Comparison of ENCODE assay signal across 12 cellular contexts in genomic region chr15:62950455-62950854, GRCh38.
"Had no signal": no experiment of that assay in that cellular context is flagged by ENCODE, and none has a peak within 500 bp of the region (broad histone marks: within the 10 kb centered on the region; RNA-seq: fewer than 3 reads in every experiment).

No MANE protein-coding gene starts in this region.

- H3K27ac ChIP-seq: ascending aorta, colonic mucosa, thoracic aorta had no signal

- H3K27me3 ChIP-seq: ascending aorta, colonic mucosa had no signal

- DNase-seq: activated CD4-positive, alpha-beta T cell treated with anti-CD3 and anti-CD28 coated beads, Interleukin-2, amount 50 U/mL, for 4 hours; activated naive CD4-positive, alpha-beta T cell treated with anti-CD3 and anti-CD28 coated beads for 36 hours; colonic mucosa; effector memory CD4-positive, alpha-beta T cell; foreskin melanocyte; head of caudate nucleus; immature natural killer cell; midbrain; stimulated activated CD4-positive, alpha-beta T cell treated with anti-CD3 and anti-CD28 coated beads, Interleukin-1b, Interleukin-23, amount 100 ng/mL, for 48 hours; stimulated activated naive CD8-positive, alpha-beta T cell treated with anti-CD3 and anti-CD28 coated beads, Interleukin-15, amount 100 ng/mL, for 72 hours had no signal

- H3K36me3 ChIP-seq: ascending aorta, colonic mucosa, thoracic aorta had no signal

- H3K4me3 ChIP-seq: ascending aorta, colonic mucosa, thoracic aorta had no signal

- H3K4me1 ChIP-seq: ascending aorta, colonic mucosa had no signal

- H3K9me3 ChIP-seq: ascending aorta, colonic mucosa, thoracic aorta had no signal
